ENCODE assay signal across 9 cellular contexts in the genomic region with DNA sequence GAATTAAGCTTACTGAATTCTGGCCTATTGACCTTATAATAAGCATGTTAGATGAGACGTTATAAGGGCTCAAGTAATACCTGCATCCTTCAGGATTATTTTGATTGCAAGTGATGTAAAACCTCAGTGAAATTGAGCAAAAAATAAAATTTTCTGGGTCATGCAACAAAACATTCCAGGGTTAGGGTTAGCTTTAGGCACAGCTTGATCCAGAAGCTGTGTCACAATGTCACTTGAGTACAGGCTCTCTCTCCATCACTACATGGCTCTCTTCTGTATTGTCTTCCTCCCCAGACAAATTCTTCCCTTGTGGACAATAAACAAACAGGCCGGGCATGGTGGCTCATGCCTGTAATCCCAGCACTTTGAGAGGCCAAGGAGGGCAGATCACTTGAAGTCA. TPM values are rescaled to one million over a fixed set of nuclear protein-coding genes. Genes with fewer than 3 reads are reported as not detected.
"Had no signal": no experiment of that assay in that cellular context is flagged by ENCODE, and none has a peak within 500 bp of the region (broad histone marks: within the 10 kb centered on the region; RNA-seq: fewer than 3 reads in every experiment).

No MANE protein-coding gene starts in this region.

- FAIRE-seq: G401.6, GM12878, GM12891, GM12892, GM18507, GM19239 had no signal

- DNase-seq: GDM1, GF-D8 had no signal

- H3K4me3 ChIP-seq: GM12878 had no signal

- ATAC-seq: GM12878 had no signal

RNA-seq across cellular contexts. Expression of a gene that starts 44.0 kb away (rescaled TPM):
- total RNA-seq: G401 had no signal

RNA-seq across cellular contexts. Expression of a gene that starts 56.7 kb away (rescaled TPM):
- total RNA-seq: G401 had no signal

RNA-seq across cellular contexts. Expression of a gene that starts 58.4 kb away (rescaled TPM):
- total RNA-seq: G401 had no signal
